ENCODE assay signal across 8 cellular contexts in genomic region chr15:83565553-83566159, GRCh38.
DNase-seq lines count a peak whose midpoint lies in the region; ATAC-seq and TF ChIP-seq lines count a peak whose summit lies in the region.

No MANE protein-coding gene starts in this region.

- no peak overlapping the region for H3K4me3 ChIP-seq in RWPE2 (ENCODE audit: severe bottlenecking)
- no peak overlapping the region for H3K4me3 ChIP-seq in tibial nerve

- no peaks in the 10 kb centered on the region for H3K4me1 ChIP-seq in RWPE2 (ENCODE audit: insufficient read depth, poor library complexity, severe bottlenecking)
- H3K4me1 ChIP-seq in tibial nerve = no peaks in the 10 kb centered on the region

- TF ChIP-seq POLR2A in tibial nerve (IDR thresholded peaks at IDR 0.05) = no peak

- in situ Hi-C loops in GM13977 (cut with MboI; ENCODE audit: low pct_unique_long_range_greater_than_20kb, low sequenced_read_pairs, unreplicated experiment) = loop anchor here (10.0 kb wide), 1 partner anchor 321 kb away; no protein-coding TSS in a partner anchor

- H3K27me3 ChIP-seq in RWPE2 (ENCODE audit: insufficient read depth, poor library complexity, severe bottlenecking) (no peaks in the 10 kb centered on the region), tibial nerve (no peaks in the 10 kb centered on the region)

- peak; percentile 58; the same call in 1 of the 3 replicates for ATAC-seq in RWPE2 (ENCODE audit: low read depth)
- ATAC-seq in HG03159 (IDR thresholded peaks at IDR 0.05; ENCODE audit: unreplicated experiment) = no peak

- H3K9me3 ChIP-seq in RWPE2 (ENCODE audit: severe bottlenecking) (no peaks in the 10 kb centered on the region), tibial nerve (no peaks in the 10 kb centered on the region)

- H3K36me3 ChIP-seq in RWPE2 (ENCODE audit: low read depth) (no peaks in the 10 kb centered on the region), tibial nerve (no peaks in the 10 kb centered on the region)

- no peak for TF ChIP-seq EP300 in tibial nerve (IDR thresholded peaks at IDR 0.05)

- TF ChIP-seq CTCF in GM13977 (IDR thresholded peaks at IDR 0.05; ENCODE audit: extremely low read depth, insufficient read depth, missing control alignments) (peak; percentile 61), RWPE2 (IDR thresholded peaks at IDR 0.05; ENCODE audit: poor library complexity, severe bottlenecking) (peak; percentile 99), tibial nerve (IDR thresholded peaks at IDR 0.05) (peak; percentile 29 to 54 (median 48))

- DNase-seq in AML-193 (lab: John Stamatoyannopoulos, UW) = peak; percentile 1 to 22
- DNase-seq in GM13977 (ENCODE audit: low spot score) = peak; percentile 40
- DNase-seq in RWPE2 (ENCODE audit: low spot score) = no peak
- peak; percentile 3 for DNase-seq in glomerular endothelial cell (ENCODE audit: extremely low read depth, low read depth, low spot score)
- DNase-seq in tibial nerve (ENCODE audit: low spot score in 2 of 2) = peak in 1 of 2 donors; percentile 30
- no peak for DNase-seq in mucosa of gallbladder (ENCODE audit: low spot score)
- no peak for DNase-seq in stimulated activated CD4-positive, alpha-beta T cell treated with anti-CD3 and anti-CD28 coated beads, Interleukin-4, amount 100 ng/mL, for 24 hours

- WGBS in tibial nerve, 2 donors = 43 to 47% methylated on average over 4 of the region's 4 CpGs

- H3K27ac ChIP-seq in RWPE2 (ENCODE audit: poor library complexity, severe bottlenecking) (no peak overlapping the region), tibial nerve (no peak overlapping the region)

Comparison
In these comparisons a context has a peak if more than half of its experiments do, and no peak if none do; other contexts are left out.
1. DNase-seq: peak in AML-193 (2 of 2), GM13977 (single experiment) and glomerular endothelial cell (single experiment); none in RWPE2 (single experiment), mucosa of gallbladder (single experiment) and stimulated activated CD4-positive, alpha-beta T cell treated with anti-CD3 and anti-CD28 coated beads, Interleukin-4, amount 100 ng/mL, for 24 hours (single experiment).
2. CTCF ChIP-seq: peak in every context shown above with its lines; median percentile 99 in RWPE2; 61 in GM13977; 48 in tibial nerve.